In the genomic region with DNA sequence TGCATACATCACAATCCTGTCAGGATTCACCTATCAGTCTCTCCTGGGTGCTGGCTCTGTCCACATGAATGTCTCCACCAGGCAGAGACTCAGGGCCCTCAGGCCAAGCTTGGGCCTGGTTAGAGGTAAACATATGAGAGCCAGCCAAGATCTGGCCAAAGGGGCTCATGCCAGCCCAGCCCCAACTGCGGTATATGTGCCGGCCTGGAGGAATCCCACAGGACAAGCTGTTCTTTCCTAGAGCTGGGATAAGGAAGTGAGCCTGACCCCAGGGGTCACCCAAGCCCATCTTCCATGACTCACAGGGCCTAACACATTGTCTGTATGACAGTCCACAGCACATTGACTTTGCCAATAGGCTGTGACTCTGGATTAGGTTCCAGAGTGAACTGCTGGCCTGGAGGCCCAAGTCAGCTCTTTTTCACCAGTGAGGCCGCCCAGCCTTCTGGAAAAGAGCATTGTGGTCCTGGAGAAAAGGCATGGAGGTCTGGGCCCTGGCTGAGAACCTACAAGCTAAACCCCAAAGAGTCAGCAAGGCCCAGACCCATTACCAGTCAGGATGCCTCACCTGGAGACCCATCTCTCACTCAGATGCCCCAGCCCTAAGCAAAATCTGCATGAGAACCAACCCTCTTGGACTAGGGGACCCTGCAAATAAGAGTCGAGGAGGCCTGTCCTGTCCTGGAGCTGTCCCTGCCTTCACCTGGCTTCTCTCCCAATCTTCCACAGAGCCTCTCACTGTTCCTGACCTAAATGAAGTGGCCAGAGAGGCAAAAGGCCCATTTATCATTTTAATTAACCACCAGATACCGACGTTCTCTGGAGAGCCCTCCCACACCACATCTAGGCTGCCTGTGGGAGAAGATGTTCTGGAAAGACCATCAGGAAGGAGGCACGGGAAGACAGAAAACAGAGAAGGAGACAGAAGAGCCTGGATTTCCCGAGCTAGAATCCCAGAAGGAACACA, we compare ENCODE assay signal across 16 cellular contexts.
DNase-seq lines count a peak whose midpoint lies in the region; ATAC-seq, FAIRE-seq and TF ChIP-seq lines count a peak whose summit lies in the region.
"Had no signal": no experiment of that assay in that cellular context is flagged by ENCODE, and none has a peak within 500 bp of the region (broad histone marks: within the 10 kb centered on the region; RNA-seq: fewer than 3 reads in every experiment).

No MANE protein-coding gene starts in this region.

- H3K4me1 ChIP-seq in A549, result peaks cover 62% of the 10 kb centered on the region
- peaks cover 78% of the 10 kb centered on the region for H3K4me1 ChIP-seq in adipocyte (ENCODE audit: control insufficient read depth, insufficient read depth, low read length)
- H3K4me1 ChIP-seq in right atrium auricular region, result peaks cover 0 to 52% of the 10 kb centered on the region in 2 donors
- H3K4me1 ChIP-seq in psoas muscle, result peaks cover 73% of the 10 kb centered on the region
- peaks cover 0 to 4% of the 10 kb centered on the region in 2 donors for H3K4me1 ChIP-seq in small intestine (ENCODE audit: control insufficient read depth in 2 of 2, insufficient read depth in 1 of 2, low read depth in 1 of 2, low read length in 1 of 2)

- no peak for ATAC-seq in A549
- ATAC-seq in psoas muscle, result peak; percentile 71 to 79 (median 78)
- no peak for ATAC-seq in T-helper 17 cell
- ATAC-seq: activated CD4-positive, alpha-beta T cell treated with anti-CD3 and anti-CD28 coated beads for 36 hours; T-cell had no signal

- H3K9ac ChIP-seq in adipocyte (ENCODE audit: low read length), result peak overlapping the region; percentile 68

- H3K4me1 Mint-ChIP-seq in T-helper 17 cell, result no peaks in the 10 kb centered on the region
- H3K4me1 Mint-ChIP-seq: activated CD4-positive, alpha-beta T cell treated with anti-CD3 and anti-CD28 coated beads for 36 hours; T-cell had no signal

- peaks cover 10% of the 10 kb centered on the region for H3K27me3 Mint-ChIP-seq in T-helper 17 cell
- H3K27me3 Mint-ChIP-seq: activated CD4-positive, alpha-beta T cell treated with anti-CD3 and anti-CD28 coated beads for 36 hours had no signal

- CTCF ChIA-PET in A549 (lab: Yijun Ruan, JAX), result interaction anchor here (0.8 to 11.0 kb wide), 10 partner anchors 8 to 160 kb away, joined by 3 to 87 read pairs (median 4); no protein-coding TSS in a partner anchor

- WGBS in A549 (ENCODE audit: missing lambda C conversion rate), result 91% methylated on average over 8 of the region's 8 CpGs
- WGBS in psoas muscle, 3 donors, result 23 to 39% (median 23%) methylated on average over 8 of the region's 8 CpGs
- WGBS in small intestine, 3 donors, result 77 to 89% (median 85%) methylated on average over 8 of the region's 8 CpGs

- TF ChIP-seq CTCF in A549 (IDR thresholded peaks at IDR 0.05) (no peak), right atrium auricular region (IDR thresholded peaks at IDR 0.05) (no peak), psoas muscle (IDR thresholded peaks at IDR 0.05) (no peak)

- H3K36me3 ChIP-seq in adipocyte (ENCODE audit: control insufficient read depth, insufficient read depth, low read length, severe bottlenecking) (no peaks in the 10 kb centered on the region), right atrium auricular region (no peaks in the 10 kb centered on the region), psoas muscle (ENCODE audit: insufficient read depth in 1 of 2, low read depth in 1 of 2) (no peaks in the 10 kb centered on the region), small intestine (ENCODE audit: control insufficient read depth in 2 of 2, insufficient read depth in 2 of 2, low read length in 2 of 2) (no peaks in the 10 kb centered on the region)
- H3K36me3 ChIP-seq: pancreas had no signal

- TF ChIP-seq RAD21 in A549 (conservative IDR thresholded peaks at IDR 0.05 in 1 of 2, IDR thresholded peaks at IDR 0.05 in 1 of 2), result no peak

- TF ChIP-seq POLR2A in A549 (IDR thresholded peaks at IDR 0.05; ENCODE audit: low read length), result no peak

- no peaks in the 10 kb centered on the region for H3K36me3 Mint-ChIP-seq in T-helper 17 cell (ENCODE audit: low read depth)
- H3K36me3 Mint-ChIP-seq: brain, T-cell had no signal

- H3K27me3 ChIP-seq in adipocyte (replicated peaks; ENCODE audit: control insufficient read depth, insufficient read depth, low read length) (no peaks in the 10 kb centered on the region), right atrium auricular region (no peaks in the 10 kb centered on the region), psoas muscle (ENCODE audit: insufficient read depth in 3 of 3, low read length in 2 of 3) (no peaks in the 10 kb centered on the region), small intestine (ENCODE audit: control insufficient read depth in 2 of 2, insufficient read depth in 2 of 2, low read length in 2 of 2) (no peaks in the 10 kb centered on the region)
- H3K27me3 ChIP-seq: pancreas had no signal

- POLR2A ChIA-PET in A549 (lab: Yijun Ruan, JAX), result interaction anchor here (1.5 to 1.9 kb wide), 2 partner anchors 120 to 121 kb away, joined by 4 to 14 read pairs; partner anchors contain the start of gene PKDCC

- no peak for DNase-seq in A549 (ENCODE audit: low read depth in 1 of 2, low spot score in 1 of 2)
- no peak for DNase-seq in adipocyte (ENCODE audit: low read depth)
- no peak for DNase-seq in right atrium auricular region (ENCODE audit: low spot score)
- DNase-seq in psoas muscle, result peak; percentile 63 to 83
- DNase-seq in stimulated activated CD4-positive, alpha-beta T cell treated with anti-CD3 and anti-CD28 coated beads, Interleukin-15, amount 100 ng/mL, for 24 hours, result no peak
- no peak for DNase-seq in amniotic stem cell (lab: John Stamatoyannopoulos, UW)
- DNase-seq in T-helper 17 cell, result no peak
- no peak for DNase-seq in small intestine
- DNase-seq: activated CD4-positive, alpha-beta T cell treated with anti-CD3 and anti-CD28 coated beads for 36 hours; endodermal cell; NCI-H2171; T-cell had no signal

- H3K4me3 Mint-ChIP-seq in T-helper 17 cell, result no peak overlapping the region
- H3K4me3 Mint-ChIP-seq: activated CD4-positive, alpha-beta T cell treated with anti-CD3 and anti-CD28 coated beads for 36 hours; brain; endodermal cell; T-cell had no signal

- H3K9me3 ChIP-seq in A549, result no peaks in the 10 kb centered on the region; the same call in 2 of the 3 replicates
- no peaks in the 10 kb centered on the region for H3K9me3 ChIP-seq in adipocyte (ENCODE audit: control insufficient read depth, low read length)
- no peaks in the 10 kb centered on the region for H3K9me3 ChIP-seq in right atrium auricular region
- no peaks in the 10 kb centered on the region for H3K9me3 ChIP-seq in psoas muscle
- H3K9me3 ChIP-seq in T-helper 17 cell (ENCODE audit: control insufficient read depth, low read length, poor library complexity, severe bottlenecking), result no peaks in the 10 kb centered on the region
- no peaks in the 10 kb centered on the region for H3K9me3 ChIP-seq in small intestine (ENCODE audit: control insufficient read depth, low read depth)
- H3K9me3 ChIP-seq: pancreas had no signal

- intact Hi-C loops in psoas muscle (cut with DNase I), result loop anchor here (2.0 to 5.0 kb wide), 3 partner anchors 118 to 126 kb away; no protein-coding TSS in a partner anchor

- TF ChIP-seq EP300 in A549 (IDR thresholded peaks at IDR 0.05), result no peak

- H3K4me2 ChIP-seq in A549, result no peak overlapping the region

- H3K27ac Mint-ChIP-seq in T-helper 17 cell, result no peak overlapping the region
- H3K27ac Mint-ChIP-seq: activated CD4-positive, alpha-beta T cell treated with anti-CD3 and anti-CD28 coated beads for 36 hours; endodermal cell; T-cell had no signal

- FAIRE-seq in A549 (lab: Jason Lieb, UNC) (no peak), small intestine (lab: Jason Lieb, UNC) (no peak)
- FAIRE-seq: D721Med, pancreas had no signal

- H3K4me3 ChIP-seq in A549 (no peak overlapping the region), adipocyte (ENCODE audit: low read length) (no peak overlapping the region), right atrium auricular region (no peak overlapping the region), psoas muscle (no peak overlapping the region), small intestine (ENCODE audit: low read depth in 1 of 2, low read length in 2 of 2) (no peak overlapping the region)
- H3K4me3 ChIP-seq: lung, pancreas had no signal

- peak overlapping the region; percentile 74 to 91; a peak in 5 of 6 replicates for H3K27ac ChIP-seq in A549
- peak overlapping the region; percentile 78 to 95 for H3K27ac ChIP-seq in right atrium auricular region
- H3K27ac ChIP-seq in psoas muscle, result peak overlapping the region; percentile 85
- peak overlapping the region in 1 of 2 donors; percentile 29 for H3K27ac ChIP-seq in small intestine (ENCODE audit: low read depth in 1 of 2, low read length in 1 of 2)

TF ChIP-seq in A549, 52 proteins besides CTCF, POLR2A, EP300 and RAD21:
- no peak for TF ChIP-seq BCL3 (IDR thresholded peaks at IDR 0.05)
- TF ChIP-seq, protein P1, sequence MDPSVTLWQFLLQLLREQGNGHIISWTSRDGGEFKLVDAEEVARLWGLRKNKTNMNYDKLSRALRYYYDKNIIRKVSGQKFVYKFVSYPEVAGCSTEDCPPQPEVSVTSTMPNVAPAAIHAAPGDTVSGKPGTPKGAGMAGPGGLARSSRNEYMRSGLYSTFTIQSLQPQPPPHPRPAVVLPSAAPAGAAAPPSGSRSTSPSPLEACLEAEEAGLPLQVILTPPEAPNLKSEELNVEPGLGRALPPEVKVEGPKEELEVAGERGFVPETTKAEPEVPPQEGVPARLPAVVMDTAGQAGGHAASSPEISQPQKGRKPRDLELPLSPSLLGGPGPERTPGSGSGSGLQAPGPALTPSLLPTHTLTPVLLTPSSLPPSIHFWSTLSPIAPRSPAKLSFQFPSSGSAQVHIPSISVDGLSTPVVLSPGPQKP (IDR thresholded peaks at IDR 0.05; ENCODE audit: low read depth, low read length), result no peak

Comparison
In these comparisons a context has a peak if more than half of its experiments do, and no peak if none do; other contexts are left out.
1. ATAC-seq: peak in psoas muscle (4 of 4); none in A549 (0 of 2) and T-helper 17 cell (single experiment).
2. DNase-seq: peak in psoas muscle (2 of 2); none in A549 (0 of 2), adipocyte (single experiment), right atrium auricular region (single experiment), stimulated activated CD4-positive, alpha-beta T cell treated with anti-CD3 and anti-CD28 coated beads, Interleukin-15, amount 100 ng/mL, for 24 hours (single experiment), amniotic stem cell (single experiment), T-helper 17 cell (0 of 3) and small intestine (single experiment).